In the genomic region with DNA sequence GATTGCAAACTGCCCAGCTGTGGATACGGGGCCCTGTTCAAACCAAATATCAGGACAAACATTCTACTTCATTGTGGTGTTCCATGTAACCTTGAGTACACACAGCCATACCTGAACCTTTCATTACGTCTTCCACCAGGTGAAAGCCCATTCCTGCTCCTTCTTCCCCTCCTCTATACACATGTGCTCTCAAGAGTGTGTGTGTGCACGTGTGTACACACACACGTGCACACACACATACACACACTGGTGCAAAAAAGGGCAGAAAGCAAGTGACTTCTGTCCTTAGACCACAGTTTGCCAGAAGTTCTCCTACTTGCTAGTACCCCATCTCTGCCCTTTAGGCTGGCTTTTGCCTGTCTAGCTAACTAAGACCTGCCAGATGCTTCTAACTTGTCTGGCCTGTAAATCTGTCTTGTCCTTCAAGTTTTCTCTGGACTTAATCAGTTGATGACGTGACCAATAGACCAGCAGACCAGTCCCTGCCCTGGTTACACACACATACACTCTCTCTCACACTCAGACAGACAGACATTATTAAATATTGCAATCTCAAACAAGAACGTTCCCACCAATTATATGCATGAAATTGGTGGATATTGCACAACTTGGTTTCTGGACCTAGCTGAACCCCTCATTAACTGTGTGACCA, we compare ENCODE assay signal across 28 cellular contexts. TPM values are rescaled to one million over a fixed set of nuclear protein-coding genes. Genes with fewer than 3 reads are reported as not detected.
"Had no signal": no experiment of that assay in that cellular context is flagged by ENCODE, and none has a peak within 500 bp of the region (broad histone marks: within the 10 kb centered on the region; RNA-seq: fewer than 3 reads in every experiment).

No MANE protein-coding gene starts in this region.

- H3K36me3 Mint-ChIP-seq: activated CD4-positive, alpha-beta memory T cell treated with anti-CD3 and anti-CD28 coated beads for 36 hours had no signal

- H3K36me3 ChIP-seq: brain microvascular endothelial cell, cardiac muscle cell had no signal

- H3K4me3 Mint-ChIP-seq: activated B cell treated with CpG ODN at 0.5 μM for 24 hours; activated CD4-positive, alpha-beta memory T cell treated with anti-CD3 and anti-CD28 coated beads for 36 hours; activated CD4-positive, alpha-beta T cell treated with anti-CD3 and anti-CD28 coated beads, Interleukin-2, amount 10 ng/mL, durations not matched to agents 7 days and 5 days; activated naive CD4-positive, alpha-beta T cell treated with anti-CD3 and anti-CD28 coated beads for 36 hours; activated naive CD8-positive, alpha-beta T cell; activated T-helper 17 cell treated with anti-CD3 and anti-CD28 coated beads, Interleukin-2, amount 50 U/mL, for 72 hours; T-helper 17 cell had no signal

- H3K27ac ChIP-seq: brain microvascular endothelial cell, cardiac muscle cell had no signal

- H3K27ac Mint-ChIP-seq: activated B cell treated with CpG ODN at 0.5 μM for 24 hours; activated CD4-positive, alpha-beta memory T cell treated with anti-CD3 and anti-CD28 coated beads for 36 hours; activated CD4-positive, alpha-beta T cell treated with anti-CD3 and anti-CD28 coated beads, Interleukin-2, amount 10 ng/mL, durations not matched to agents 7 days and 5 days; activated naive CD4-positive, alpha-beta T cell treated with anti-CD3 and anti-CD28 coated beads for 36 hours; activated naive CD8-positive, alpha-beta T cell; activated T-helper 17 cell treated with anti-CD3 and anti-CD28 coated beads, Interleukin-2, amount 50 U/mL, for 72 hours; T-helper 17 cell had no signal

- FAIRE-seq: astrocyte had no signal

- H3K9me3 Mint-ChIP-seq: activated B cell treated with CpG ODN at 0.5 μM for 24 hours; activated CD4-positive, alpha-beta memory T cell treated with anti-CD3 and anti-CD28 coated beads for 36 hours; activated CD4-positive, alpha-beta T cell treated with anti-CD3 and anti-CD28 coated beads, Interleukin-2, amount 10 ng/mL, durations not matched to agents 7 days and 5 days; activated naive CD4-positive, alpha-beta T cell treated with anti-CD3 and anti-CD28 coated beads for 36 hours; activated T-helper 17 cell treated with anti-CD3 and anti-CD28 coated beads, Interleukin-2, amount 50 U/mL, for 72 hours had no signal

- H3K4me3 ChIP-seq: cardiac muscle cell had no signal

- ATAC-seq: activated T-helper 17 cell treated with anti-CD3 and anti-CD28 coated beads, Interleukin-2, amount 50 U/mL, for 72 hours; T-helper 17 cell had no signal

- DNase-seq: activated B cell treated with CpG ODN at 0.5 μM for 24 hours; activated CD4-positive, alpha-beta memory T cell treated with anti-CD3 and anti-CD28 coated beads for 36 hours; activated CD4-positive, alpha-beta T cell treated with anti-CD3 and anti-CD28 coated beads for 1 hour; activated CD4-positive, alpha-beta T cell treated with anti-CD3 and anti-CD28 coated beads, Interleukin-2, amount 10 ng/mL, durations not matched to agents 7 days and 5 days; activated CD8-positive, alpha-beta memory T cell treated with anti-CD3 and anti-CD28 coated beads for 24 hours; activated gamma-delta T cell; activated naive CD4-positive, alpha-beta T cell treated with anti-CD3 and anti-CD28 coated beads for 36 hours; activated T-cell treated with anti-CD3 and anti-CD28 coated beads, Interleukin-2, amount 50 U/mL, for 48 hours; amygdala; brain microvascular endothelial cell; KG1; NCI-H1092; NCI-H1417; NCI-H1930; NCI-H2171; NCI-H2227 treated with DMSO at 0.1 percent for 48 hours; NCI-H446 treated with DMSO at 0.1 percent for 48 hours; NCI-H526; NCI-H774; SIG-M5; T-helper 17 cell; T-helper 9 cell had no signal

RNA-seq across cellular contexts. Expression of gene KCNK12, which starts 4.5 kb away (rescaled TPM):
- total RNA-seq: MCF 10A, RPMI7951 had no signal
